13 cellular contexts compared by ENCODE assay signal in genomic region chr1:38061883-38062328, GRCh38.
A peak's percentile ranks its signal among the peaks of the same experiment; 100 is the strongest.
DNase-seq lines count a peak whose midpoint lies in the region; ATAC-seq, FAIRE-seq and TF ChIP-seq lines count a peak whose summit lies in the region.
"Had no signal": no experiment of that assay in that cellular context is flagged by ENCODE, and none has a peak within 500 bp of the region (broad histone marks: within the 10 kb centered on the region; RNA-seq: fewer than 3 reads in every experiment).

No MANE protein-coding gene starts in this region.

- TF ChIP-seq CTCF in GM12865 (IDR thresholded peaks at IDR 0.05; ENCODE audit: insufficient read depth, low read depth, low read length, missing control alignments), result no peak

- DNase-seq in GM12865 (ENCODE audit: low read depth) (peak; percentile 71), RPMI8226 (peak; percentile 67), NCI-H1105 treated with DMSO at 0.1 percent for 48 hours (lab: John Stamatoyannopoulos, UW) (no peak), NCI-H2171 treated with DMSO at 0.1 percent for 48 hours (lab: John Stamatoyannopoulos, UW) (no peak), HTR-8/SVneo (ENCODE audit: insufficient read length, low spot score) (no peak)
- DNase-seq: CD4-positive, alpha-beta T cell; trophoblast cell had no signal

- peak; percentile 61 for ATAC-seq in GM19043 (IDR thresholded peaks at IDR 0.05; ENCODE audit: low read depth, unreplicated experiment)
- ATAC-seq in HG02678 (IDR thresholded peaks at IDR 0.05; ENCODE audit: unreplicated experiment), result peak; percentile 60
- ATAC-seq in HG03045 (IDR thresholded peaks at IDR 0.05; ENCODE audit: unreplicated experiment), result no peak
- ATAC-seq: Panc1, sciatic nerve had no signal

- no peak overlapping the region for H3K4me3 ChIP-seq in GM12865 (ENCODE audit: low read depth, low read length)
- H3K4me3 ChIP-seq: cardiac muscle cell had no signal

- no peak for FAIRE-seq in HTR-8/SVneo (lab: Jason Lieb, UNC)

Comparison
In these comparisons a context has a peak if more than half of its experiments do, and no peak if none do; other contexts are left out.
1. DNase-seq: peak in GM12865 (single experiment) and RPMI8226 (single experiment); none in NCI-H1105 treated with DMSO at 0.1 percent for 48 hours (single experiment), NCI-H2171 treated with DMSO at 0.1 percent for 48 hours (single experiment) and HTR-8/SVneo (single experiment).